Comparison of ENCODE assay signal across 21 cellular contexts in genomic region chrX:8044861-8045434, GRCh38.
DNase-seq lines count a peak whose midpoint lies in the region; ATAC-seq, FAIRE-seq and TF ChIP-seq lines count a peak whose summit lies in the region.
"Had no signal": no experiment of that assay in that cellular context is flagged by ENCODE, and none has a peak within 500 bp of the region (broad histone marks: within the 10 kb centered on the region; RNA-seq: fewer than 3 reads in every experiment).

No MANE protein-coding gene starts in this region.

- no peak for TF ChIP-seq RAD21 in HepG2 (CRISPR knock-in tag; IDR thresholded peaks at IDR 0.05)

- peak overlapping the region in 2 of 3 experiments; percentile 51 to 61 for H3K27ac Mint-ChIP-seq in nephron
- H3K27ac Mint-ChIP-seq in effector memory CD8-positive, alpha-beta T cell, result no peak overlapping the region
- H3K27ac Mint-ChIP-seq in activated CD4-positive, alpha-beta T cell treated with anti-CD3 and anti-CD28 coated beads, Interleukin-2, amount 10 ng/mL, durations not matched to agents 7 days and 5 days, result no peak overlapping the region
- H3K27ac Mint-ChIP-seq in activated CD8-positive, alpha-beta T cell treated with anti-CD3 and anti-CD28 coated beads, Interleukin-2, amount 10 ng/mL, durations not matched to agents 7 days and 5 days, result no peak overlapping the region
- no peak overlapping the region for H3K27ac Mint-ChIP-seq in Caco-2 (ENCODE audit: unreplicated experiment)
- H3K27ac Mint-ChIP-seq: CD4-positive, alpha-beta memory T cell had no signal

- peaks cover 8% of the 10 kb centered on the region for H3K9me3 Mint-ChIP-seq in nephron
- H3K9me3 Mint-ChIP-seq in effector memory CD8-positive, alpha-beta T cell, result no peaks in the 10 kb centered on the region
- H3K9me3 Mint-ChIP-seq in activated CD4-positive, alpha-beta T cell treated with anti-CD3 and anti-CD28 coated beads, Interleukin-2, amount 10 ng/mL, durations not matched to agents 7 days and 5 days, result no peaks in the 10 kb centered on the region
- H3K9me3 Mint-ChIP-seq in activated CD8-positive, alpha-beta T cell treated with anti-CD3 and anti-CD28 coated beads, Interleukin-2, amount 10 ng/mL, durations not matched to agents 7 days and 5 days (ENCODE audit: insufficient read depth), result no peaks in the 10 kb centered on the region
- no peaks in the 10 kb centered on the region for H3K9me3 Mint-ChIP-seq in Caco-2 (ENCODE audit: unreplicated experiment)

- H3K4me3 Mint-ChIP-seq in nephron (no peak overlapping the region), Caco-2 (ENCODE audit: unreplicated experiment) (no peak overlapping the region)
- H3K4me3 Mint-ChIP-seq in effector memory CD8-positive, alpha-beta T cell, result no peak overlapping the region
- no peak overlapping the region for H3K4me3 Mint-ChIP-seq in activated CD4-positive, alpha-beta T cell treated with anti-CD3 and anti-CD28 coated beads, Interleukin-2, amount 10 ng/mL, durations not matched to agents 7 days and 5 days
- no peak overlapping the region for H3K4me3 Mint-ChIP-seq in activated CD8-positive, alpha-beta T cell treated with anti-CD3 and anti-CD28 coated beads, Interleukin-2, amount 10 ng/mL, durations not matched to agents 7 days and 5 days
- H3K4me3 Mint-ChIP-seq: CD4-positive, alpha-beta memory T cell had no signal

- H3K36me3 ChIP-seq in HepG2 (replicated peaks in 1 of 2; ENCODE audit: control insufficient read depth in 1 of 2, insufficient read depth in 2 of 2, low read length in 2 of 2), result no peaks in the 10 kb centered on the region
- no peaks in the 10 kb centered on the region for H3K36me3 ChIP-seq in right lobe of liver
- no peaks in the 10 kb centered on the region for H3K36me3 ChIP-seq in Caco-2 (ENCODE audit: control insufficient read depth, insufficient read depth, low read length)
- H3K36me3 ChIP-seq: BLaER1 had no signal

- TF ChIP-seq POLR2A in HepG2 (IDR thresholded peaks at IDR 0.05; ENCODE audit: insufficient read depth in 1 of 2, low read depth in 2 of 2, low read length in 2 of 2) (no peak), right lobe of liver (IDR thresholded peaks at IDR 0.05) (no peak)

- BruUV-seq in HepG2 (replicated peaks; lab: Mats Ljungman, UMichigan) (no TSS peak), Caco-2 (replicated peaks; lab: Mats Ljungman, UMichigan) (no TSS peak)

- H3K4me1 Mint-ChIP-seq in nephron, result peaks cover 31% of the 10 kb centered on the region
- H3K4me1 Mint-ChIP-seq in effector memory CD8-positive, alpha-beta T cell (ENCODE audit: low read depth in 2 of 2), result no peaks in the 10 kb centered on the region
- H3K4me1 Mint-ChIP-seq in activated CD4-positive, alpha-beta T cell treated with anti-CD3 and anti-CD28 coated beads, Interleukin-2, amount 10 ng/mL, durations not matched to agents 7 days and 5 days, result no peaks in the 10 kb centered on the region
- no peaks in the 10 kb centered on the region for H3K4me1 Mint-ChIP-seq in activated CD8-positive, alpha-beta T cell treated with anti-CD3 and anti-CD28 coated beads, Interleukin-2, amount 10 ng/mL, durations not matched to agents 7 days and 5 days (ENCODE audit: low read depth)
- H3K4me1 Mint-ChIP-seq in Caco-2 (ENCODE audit: low read depth, unreplicated experiment), result no peaks in the 10 kb centered on the region
- H3K4me1 Mint-ChIP-seq: CD4-positive, alpha-beta memory T cell had no signal

- ATAC-seq in HepG2 (no peak), right lobe of liver (no peak)
- ATAC-seq in effector memory CD8-positive, alpha-beta T cell (replicated peaks), result no peak
- no peak for ATAC-seq in activated CD8-positive, alpha-beta T cell treated with anti-CD3 and anti-CD28 coated beads, Interleukin-2, amount 10 ng/mL, durations not matched to agents 7 days and 5 days

- intact Hi-C loops in HepG2 (cut with micrococcal nuclease; ENCODE audit: unreplicated experiment) (no loop called here), right lobe of liver (cut with DNase I) (no loop called here), Caco-2 (cut with micrococcal nuclease; ENCODE audit: unreplicated experiment) (no loop called here)

- H3K9ac ChIP-seq in HepG2 (ENCODE audit: insufficient read depth, low read depth, low read length), result no peak overlapping the region
- H3K9ac ChIP-seq: BLaER1 had no signal

- CTCF ChIA-PET in HepG2 (lab: Yijun Ruan, JAX; ENCODE audit: low intra/inter-chr PET ratio, low total read pairs), result no interaction called here
- CTCF ChIA-PET in activated CD4-positive, alpha-beta T cell treated with anti-CD3 and anti-CD28 coated beads, Interleukin-2, amount 10 ng/mL, durations not matched to agents 7 days and 5 days (lab: Charles Lee), result no interaction called here
- CTCF ChIA-PET in activated CD8-positive, alpha-beta T cell treated with anti-CD3 and anti-CD28 coated beads, Interleukin-2, amount 10 ng/mL, durations not matched to agents 7 days and 5 days (lab: Charles Lee), result no interaction called here
- CTCF ChIA-PET in Caco-2 (lab: Charles Lee), result no interaction called here

- POLR2A ChIA-PET in HepG2 (lab: Yijun Ruan, JAX), result no interaction called here
- POLR2A ChIA-PET in activated CD4-positive, alpha-beta T cell treated with anti-CD3 and anti-CD28 coated beads, Interleukin-2, amount 10 ng/mL, durations not matched to agents 7 days and 5 days (lab: Charles Lee), result no interaction called here
- POLR2A ChIA-PET in activated CD8-positive, alpha-beta T cell treated with anti-CD3 and anti-CD28 coated beads, Interleukin-2, amount 10 ng/mL, durations not matched to agents 7 days and 5 days (lab: Charles Lee), result no interaction called here
- POLR2A ChIA-PET in Caco-2 (lab: Charles Lee), result no interaction called here

- FAIRE-seq in HepG2 (lab: Jason Lieb, UNC), result peak; percentile 21
- FAIRE-seq: A204.1 had no signal

- TF ChIP-seq EP300 in HepG2 (IDR thresholded peaks at IDR 0.05; ENCODE audit: low read depth in 2 of 2, low read length in 2 of 2) (no peak), HepG2 (CRISPR knock-in tag; IDR thresholded peaks at IDR 0.05; ENCODE audit: borderline replicate concordance) (no peak)

- TF ChIP-seq CTCF in HepG2 (CRISPR knock-in tag; IDR thresholded peaks at IDR 0.05), result no peak
- TF ChIP-seq CTCF in right lobe of liver (IDR thresholded peaks at IDR 0.05), result no peak
- TF ChIP-seq CTCF in fibroblast of mammary gland (conservative IDR thresholded peaks at IDR 0.05; ENCODE audit: control insufficient read depth, insufficient read depth, low read depth, low read length), result no peak
- TF ChIP-seq CTCF in nephron (IDR thresholded peaks at IDR 0.05; ENCODE audit: unreplicated experiment in 3 of 3), result no peak
- TF ChIP-seq CTCF in Caco-2 (IDR thresholded peaks at IDR 0.05; ENCODE audit: insufficient read depth in 1 of 2, low read depth in 1 of 2, low read length in 1 of 2, severe bottlenecking in 1 of 2, unreplicated experiment in 1 of 2), result no peak

- in situ Hi-C loops in HepG2 (cut with HindIII; ENCODE audit: extremely low pct_ligation_motif_present, low pct_unique_long_range_greater_than_20kb), result no loop called here

- no peaks in the 10 kb centered on the region for H3K9me3 ChIP-seq in HepG2 (ENCODE audit: low read length)
- no peaks in the 10 kb centered on the region for H3K9me3 ChIP-seq in right lobe of liver
- H3K9me3 ChIP-seq in Caco-2, result no peaks in the 10 kb centered on the region
- H3K9me3 ChIP-seq: BLaER1 had no signal

- H3K4me1 ChIP-seq in HepG2 (ENCODE audit: insufficient read depth, low read length), result no peaks in the 10 kb centered on the region
- no peaks in the 10 kb centered on the region for H3K4me1 ChIP-seq in right lobe of liver
- H3K4me1 ChIP-seq in Caco-2, result no peaks in the 10 kb centered on the region
- H3K4me1 ChIP-seq: BLaER1 had no signal

- H3K36me3 Mint-ChIP-seq in nephron (ENCODE audit: low read depth) (no peaks in the 10 kb centered on the region), Caco-2 (ENCODE audit: insufficient read depth, unreplicated experiment) (no peaks in the 10 kb centered on the region)
- no peaks in the 10 kb centered on the region for H3K36me3 Mint-ChIP-seq in effector memory CD8-positive, alpha-beta T cell (ENCODE audit: insufficient read depth)
- H3K36me3 Mint-ChIP-seq in activated CD4-positive, alpha-beta T cell treated with anti-CD3 and anti-CD28 coated beads, Interleukin-2, amount 10 ng/mL, durations not matched to agents 7 days and 5 days (ENCODE audit: low read depth), result no peaks in the 10 kb centered on the region
- no peaks in the 10 kb centered on the region for H3K36me3 Mint-ChIP-seq in activated CD8-positive, alpha-beta T cell treated with anti-CD3 and anti-CD28 coated beads, Interleukin-2, amount 10 ng/mL, durations not matched to agents 7 days and 5 days (ENCODE audit: low read depth)
- H3K36me3 Mint-ChIP-seq: CD4-positive, alpha-beta memory T cell had no signal

- H3K27me3 ChIP-seq in HepG2 (ENCODE audit: control insufficient read depth in 1 of 2, insufficient read depth in 2 of 2, low read length in 2 of 2) (no peaks in the 10 kb centered on the region), right lobe of liver (no peaks in the 10 kb centered on the region), Caco-2 (replicated peaks; ENCODE audit: control insufficient read depth, insufficient read depth, low read length) (no peaks in the 10 kb centered on the region)
- H3K27me3 ChIP-seq: BLaER1 had no signal

- H4K20me1 ChIP-seq in HepG2 (ENCODE audit: insufficient read depth, low read length), result no peaks in the 10 kb centered on the region
- H4K20me1 ChIP-seq: BLaER1 had no signal

- H3K79me2 ChIP-seq in HepG2 (ENCODE audit: insufficient read depth, low read length), result no peaks in the 10 kb centered on the region

- no peak overlapping the region for H3K4me2 ChIP-seq in HepG2 (ENCODE audit: low read depth, low read length)
- H3K4me2 ChIP-seq: BLaER1 had no signal

- DNase-seq in HepG2 (ENCODE audit: low spot score) (no peak), right lobe of liver (no peak), fibroblast of mammary gland (ENCODE audit: low read depth) (peak; percentile 3), Caco-2 (no peak)
- no peak for DNase-seq in effector memory CD8-positive, alpha-beta T cell
- DNase-seq in activated CD4-positive, alpha-beta T cell treated with anti-CD3 and anti-CD28 coated beads, Interleukin-2, amount 10 ng/mL, durations not matched to agents 7 days and 5 days, result no peak
- DNase-seq in activated CD8-positive, alpha-beta T cell treated with anti-CD3 and anti-CD28 coated beads, Interleukin-2, amount 10 ng/mL, durations not matched to agents 7 days and 5 days, result no peak
- DNase-seq: Calu3; CD4-positive, alpha-beta memory T cell; GF-D8; GOT3; KG1; NCI-H1105 treated with DMSO at 0.1 percent for 48 hours; NCI-H1694 treated with DMSO at 0.1 percent for 48 hours; NCI-H510A; NCI-H748 treated with DMSO at 0.1 percent for 48 hours; OCI-M1; SIG-M5 had no signal

- no peak overlapping the region for H3K27ac ChIP-seq in HepG2 (ENCODE audit: extremely low read length, insufficient read depth, low read length)
- H3K27ac ChIP-seq in right lobe of liver, result no peak overlapping the region
- H3K27ac ChIP-seq: BLaER1 had no signal

- no peak overlapping the region for H3K4me3 ChIP-seq in HepG2 (replicated peaks in 1 of 3; ENCODE audit: insufficient read depth in 1 of 3, low read depth in 2 of 3, low read length in 3 of 3)
- no peak overlapping the region for H3K4me3 ChIP-seq in right lobe of liver
- H3K4me3 ChIP-seq in fibroblast of mammary gland (ENCODE audit: control insufficient read depth, low read depth, low read length), result no peak overlapping the region
- no peak overlapping the region for H3K4me3 ChIP-seq in Caco-2 (ENCODE audit: low read depth, low read length)
- H3K4me3 ChIP-seq: BLaER1 had no signal

- WGBS in HepG2 (ENCODE audit: low lambda C conversion rate), result 90% methylated on average over 9 of the region's 9 CpGs
- 72% methylated on average over 9 of the region's 9 CpGs for WGBS in right lobe of liver (ENCODE audit: insufficient coverage, low coverage, low lambda C conversion rate, missing lambda C conversion rate)

- no peak overlapping the region for H2AFZ ChIP-seq in HepG2 (ENCODE audit: low read length)

- H3K27me3 Mint-ChIP-seq in nephron (ENCODE audit: low read depth) (peaks cover 4% of the 10 kb centered on the region), Caco-2 (ENCODE audit: insufficient read depth, unreplicated experiment) (no peaks in the 10 kb centered on the region)
- H3K27me3 Mint-ChIP-seq in effector memory CD8-positive, alpha-beta T cell, result no peaks in the 10 kb centered on the region
- H3K27me3 Mint-ChIP-seq in activated CD4-positive, alpha-beta T cell treated with anti-CD3 and anti-CD28 coated beads, Interleukin-2, amount 10 ng/mL, durations not matched to agents 7 days and 5 days, result no peaks in the 10 kb centered on the region
- no peaks in the 10 kb centered on the region for H3K27me3 Mint-ChIP-seq in activated CD8-positive, alpha-beta T cell treated with anti-CD3 and anti-CD28 coated beads, Interleukin-2, amount 10 ng/mL, durations not matched to agents 7 days and 5 days (ENCODE audit: low read depth)
- H3K27me3 Mint-ChIP-seq: CD4-positive, alpha-beta memory T cell had no signal

Comparison
In these comparisons a context has a peak if more than half of its experiments do, and no peak if none do; other contexts are left out.
1. H3K27ac Mint-ChIP-seq: peak in nephron (2 of 3); none in effector memory CD8-positive, alpha-beta T cell (0 of 2), activated CD4-positive, alpha-beta T cell treated with anti-CD3 and anti-CD28 coated beads, Interleukin-2, amount 10 ng/mL, durations not matched to agents 7 days and 5 days (single experiment), activated CD8-positive, alpha-beta T cell treated with anti-CD3 and anti-CD28 coated beads, Interleukin-2, amount 10 ng/mL, durations not matched to agents 7 days and 5 days (single experiment) and Caco-2 (single experiment).